8 cellular contexts compared by ENCODE assay signal in the genomic region with DNA sequence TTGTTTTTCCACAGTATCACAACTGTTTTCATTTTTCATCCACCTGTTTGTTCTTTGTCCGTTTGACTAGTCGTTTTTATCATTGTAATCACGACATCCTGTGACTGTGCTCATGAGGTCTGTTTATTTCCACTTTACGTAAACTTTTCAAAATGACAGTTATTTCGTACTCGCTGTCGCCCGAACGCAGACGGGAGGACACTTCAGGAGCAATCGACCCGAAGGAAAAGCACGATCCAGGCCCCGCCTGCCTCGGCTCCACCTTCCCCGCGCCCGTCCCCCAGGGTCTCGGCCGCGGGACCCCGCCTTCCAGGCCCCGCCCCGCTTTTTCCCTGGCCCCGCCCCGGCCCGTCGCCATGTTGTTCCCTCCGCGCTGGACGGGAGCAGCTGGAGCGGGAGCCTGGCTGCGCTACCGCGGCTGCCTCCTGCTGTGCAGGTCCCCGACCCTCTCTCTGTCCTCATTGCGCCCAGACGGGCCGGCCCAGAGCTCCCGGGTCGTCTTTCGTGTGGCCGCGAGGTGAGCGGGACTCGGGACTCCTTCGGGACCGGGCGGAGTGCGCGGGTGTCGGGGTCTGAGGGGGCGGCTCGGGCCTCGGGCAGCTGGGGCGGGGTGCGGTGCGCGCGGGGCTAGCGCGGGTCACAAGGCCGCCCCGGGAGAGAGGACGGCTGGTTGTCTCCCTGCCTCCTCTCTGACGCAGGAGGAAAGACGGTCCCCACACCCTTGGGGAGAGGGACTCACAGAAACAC. TPM values are rescaled to one million over a fixed set of nuclear protein-coding genes. Genes with fewer than 3 reads are reported as not detected.
DNase-seq lines count a peak whose midpoint lies in the region; ATAC-seq, FAIRE-seq and TF ChIP-seq lines count a peak whose summit lies in the region.

Gene RAB9A (plus strand): TSS at position 357 of the 747 bp plus-strand sequence. CDS start 19,619 bp downstream, outside the sequence.

- no peaks in the 10 kb centered on the region for H3K27me3 Mint-ChIP-seq in central memory CD8-positive, alpha-beta T cell

- H3K27ac ChIP-seq in A549 (peak within 1 kb of the TSS; percentile 93 to 99), keratinocyte (ENCODE audit: control insufficient read depth, insufficient read depth, low read length) (peak within 1 kb of the TSS; percentile 97)

- TF ChIP-seq CTCF in A549 (IDR thresholded peaks at IDR 0.05): no peak
- no peak for TF ChIP-seq CTCF in keratinocyte (optimal IDR thresholded peaks at IDR 0.05 in 1 of 3, IDR thresholded peaks at IDR 0.05 in 1 of 3, conservative IDR thresholded peaks at IDR 0.05 in 1 of 3; ENCODE audit: extremely low read depth in 1 of 3, insufficient read depth in 2 of 3, low read length in 3 of 3)

- POLR2A ChIA-PET in A549 (lab: Yijun Ruan, JAX): interaction anchor here (1.0 to 2.2 kb wide), 5 partner anchors 20 to 341 kb away, joined by 3 to 11 read pairs (median 4); partner anchors contain the start of genes GEMIN8, OFD1, TCEANC and TRAPPC2

- H3K36me3 Mint-ChIP-seq in central memory CD8-positive, alpha-beta T cell (ENCODE audit: insufficient read depth): peaks cover 6% of the 10 kb centered on the region

- TF ChIP-seq RAD21 in A549 (conservative IDR thresholded peaks at IDR 0.05 in 1 of 2, IDR thresholded peaks at IDR 0.05 in 1 of 2): no peak

- H3K9me3 ChIP-seq in A549 (no peaks in the 10 kb centered on the region), keratinocyte (ENCODE audit: control insufficient read depth, low read depth, low read length) (no peaks in the 10 kb centered on the region)

- no peaks in the 10 kb centered on the region for H3K9me3 Mint-ChIP-seq in central memory CD8-positive, alpha-beta T cell

- H3K27ac Mint-ChIP-seq in central memory CD8-positive, alpha-beta T cell (ENCODE audit: low read depth): peak within 1 kb of the TSS; percentile 83

- no peaks in the 10 kb centered on the region for H4K20me1 ChIP-seq in keratinocyte (ENCODE audit: control insufficient read depth, extremely low read depth, insufficient read depth, low read length)

- H3K9me1 ChIP-seq in keratinocyte (ENCODE audit: control insufficient read depth, extremely low read depth, insufficient read depth, low read length): no peaks in the 10 kb centered on the region

- H3K4me3 ChIP-seq in A549 (peak within 1 kb of the TSS; percentile 85), keratinocyte (ENCODE audit: control insufficient read depth in 2 of 3, extremely low read depth in 1 of 3, insufficient read depth in 2 of 3, low read depth in 1 of 3, low read length in 3 of 3) (peak within 1 kb of the TSS; percentile 72 to 89 (median 77))

- peak within 1 kb of the TSS; percentile 95 for H3K4me2 ChIP-seq in A549
- peak within 1 kb of the TSS; percentile 86 for H3K4me2 ChIP-seq in keratinocyte (ENCODE audit: control insufficient read depth, extremely low read depth, insufficient read depth, low read depth, low read length)

- H3K4me3 Mint-ChIP-seq in central memory CD8-positive, alpha-beta T cell: peak within 1 kb of the TSS; percentile 83

- DNase-seq in A549 (ENCODE audit: low read depth in 1 of 2, low spot score in 1 of 2) (peak; percentile 76 to 78), NCI-H345 (lab: John Stamatoyannopoulos, UW) (peak; percentile 86), keratinocyte (ENCODE audit: low read depth, low spot score) (no peak)
- peak; percentile 56 to 59 for DNase-seq in central memory CD8-positive, alpha-beta T cell (ENCODE audit: low spot score in 2 of 2)
- DNase-seq in stimulated activated CD4-positive, alpha-beta T cell treated with anti-CD3 and anti-CD28 coated beads, Interleukin-15, amount 100 ng/mL, for 24 hours: peak; percentile 87

- peaks cover 23% of the 10 kb centered on the region for H3K79me2 ChIP-seq in keratinocyte (ENCODE audit: control insufficient read depth, insufficient read depth, low read length)

- H3K4me1 Mint-ChIP-seq in central memory CD8-positive, alpha-beta T cell: peaks cover 40% of the 10 kb centered on the region

- TF ChIP-seq POLR2A in A549 (IDR thresholded peaks at IDR 0.05; ENCODE audit: low read length) (peak; percentile 94), GM18526 (IDR thresholded peaks at IDR 0.05; ENCODE audit: extremely low read depth, insufficient read length) (peak; percentile 95)

- H3K9ac ChIP-seq in keratinocyte (ENCODE audit: control insufficient read depth, extremely low read depth, insufficient read depth, low read length): peak within 1 kb of the TSS; percentile 98

- WGBS in A549 (ENCODE audit: missing lambda C conversion rate): 1% methylated on average over 21 of the region's 67 CpGs

- H2AFZ ChIP-seq in keratinocyte (ENCODE audit: control insufficient read depth, low read length): peak within 1 kb of the TSS; percentile 82

- TF ChIP-seq EP300 in A549 (IDR thresholded peaks at IDR 0.05): no peak

- FAIRE-seq in A549 (lab: Jason Lieb, UNC) (no peak), keratinocyte (lab: Jason Lieb, UNC) (no peak)

- peaks cover 57% of the 10 kb centered on the region for H3K4me1 ChIP-seq in A549
- peaks cover 39% of the 10 kb centered on the region for H3K4me1 ChIP-seq in keratinocyte (ENCODE audit: control insufficient read depth, extremely low read depth, insufficient read depth, low read length)

- no peaks in the 10 kb centered on the region for H3K27me3 ChIP-seq in keratinocyte (ENCODE audit: control insufficient read depth, extremely low read depth, insufficient read depth, low read length)

- ATAC-seq in A549: peak; percentile 93 to 98
- ATAC-seq in HG03097 (IDR thresholded peaks at IDR 0.05; ENCODE audit: low FRiP score, unreplicated experiment): peak; percentile 61
- ATAC-seq in activated CD4-positive, CD25-positive, alpha-beta regulatory T cell treated with anti-CD3 and anti-CD28 coated beads, Interleukin-2, amount 50 U/mL, for 24 hours: peak; percentile 87 to 91
- ATAC-seq in central memory CD8-positive, alpha-beta T cell (replicated peaks; ENCODE audit: extremely low read depth, poor library complexity, severe bottlenecking): peak; percentile 77

- dilution Hi-C loops in keratinocyte (cut with MboI; ENCODE audit: extremely low pct_ligation_motif_present, low sequenced_read_pairs): no loop called here

- CTCF ChIA-PET in A549 (lab: Yijun Ruan, JAX): interaction anchor here (1.0 to 1.7 kb wide), 3 partner anchors 26 to 182 kb away, joined by 3 to 4 read pairs (median 3); no protein-coding TSS in a partner anchor

- H3K36me3 ChIP-seq in keratinocyte (ENCODE audit: control insufficient read depth in 2 of 2, extremely low read depth in 1 of 2, insufficient read depth in 2 of 2, low read length in 2 of 2): no peaks in the 10 kb centered on the region

TF ChIP-seq in A549, 52 proteins besides CTCF, POLR2A, EP300 and RAD21 (continues in another document):
- no peak for TF ChIP-seq TFCP2L1 (CRISPR knock-in tag; IDR thresholded peaks at IDR 0.05)
- TF ChIP-seq HDAC2 (IDR thresholded peaks at IDR 0.05): no peak
- TF ChIP-seq HOXB13 (CRISPR knock-in tag; IDR thresholded peaks at IDR 0.05; ENCODE audit: low read depth): no peak
- TF ChIP-seq RNF2 (IDR thresholded peaks at IDR 0.05; ENCODE audit: borderline replicate concordance, low read depth): no peak
- TF ChIP-seq TP53 (CRISPR knock-in tag; IDR thresholded peaks at IDR 0.05): no peak
- no peak for TF ChIP-seq ZFP36 (IDR thresholded peaks at IDR 0.05; ENCODE audit: borderline replicate concordance, partially characterized antibody)
- no peak for TF ChIP-seq MYC (IDR thresholded peaks at IDR 0.05; ENCODE audit: borderline replicate concordance, low read length)
- 0 out of 3 replicates have a peak, but pooled peaks have one; percentile 11 for TF ChIP-seq SMC3 (IDR thresholded peaks at IDR 0.05)
- TF ChIP-seq, protein P1, sequence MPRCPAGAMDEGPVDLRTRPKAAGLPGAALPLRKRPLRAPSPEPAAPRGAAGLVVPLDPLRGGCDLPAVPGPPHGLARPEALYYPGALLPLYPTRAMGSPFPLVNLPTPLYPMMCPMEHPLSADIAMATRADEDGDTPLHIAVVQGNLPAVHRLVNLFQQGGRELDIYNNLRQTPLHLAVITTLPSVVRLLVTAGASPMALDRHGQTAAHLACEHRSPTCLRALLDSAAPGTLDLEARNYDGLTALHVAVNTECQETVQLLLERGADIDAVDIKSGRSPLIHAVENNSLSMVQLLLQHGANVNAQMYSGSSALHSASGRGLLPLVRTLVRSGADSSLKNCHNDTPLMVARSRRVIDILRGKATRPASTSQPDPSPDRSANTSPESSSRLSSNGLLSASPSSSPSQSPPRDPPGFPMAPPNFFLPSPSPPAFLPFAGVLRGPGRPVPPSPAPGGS (IDR thresholded peaks at IDR 0.05): peak; percentile 49; the same call in 1 of the 3 replicates
- TF ChIP-seq, protein P2, sequence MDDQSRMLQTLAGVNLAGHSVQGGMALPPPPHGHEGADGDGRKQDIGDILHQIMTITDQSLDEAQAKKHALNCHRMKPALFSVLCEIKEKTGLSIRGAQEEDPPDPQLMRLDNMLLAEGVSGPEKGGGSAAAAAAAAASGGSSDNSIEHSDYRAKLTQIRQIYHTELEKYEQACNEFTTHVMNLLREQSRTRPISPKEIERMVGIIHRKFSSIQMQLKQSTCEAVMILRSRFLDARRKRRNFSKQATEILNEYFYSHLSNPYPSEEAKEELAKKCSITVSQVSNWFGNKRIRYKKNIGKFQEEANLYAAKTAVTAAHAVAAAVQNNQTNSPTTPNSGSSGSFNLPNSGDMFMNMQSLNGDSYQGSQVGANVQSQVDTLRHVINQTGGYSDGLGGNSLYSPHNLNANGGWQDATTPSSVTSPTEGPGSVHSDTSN (IDR thresholded peaks at IDR 0.05): 0 out of 2 replicates have a peak, but pooled peaks have one; percentile 34
- TF ChIP-seq PHF8 (IDR thresholded peaks at IDR 0.05; ENCODE audit: borderline replicate concordance, low read depth): peak; percentile 68
- TF ChIP-seq ZSCAN20 (CRISPR knock-in tag; IDR thresholded peaks at IDR 0.05): no peak

RNA-seq across cellular contexts. Expression of gene RAB9A, which starts in this region (rescaled TPM):
- polyA plus RNA-seq in A549 (2011; rRNA removed) (26.7 and 39.0 TPM in 2 replicates), A549 (2017; fragmentation: RNase III; extraction: RNeasy Plus Mini Kit Qiagen cat#74134 plus additional on column Dnase treatment) (26.0 to 26.8 TPM (median 26.8 TPM) in 3 replicates), keratinocyte (40.1 to 46.0 TPM (median 43.5 TPM) in 3 replicates)
- polyA plus RNA-seq in A549 (2012; cell fraction: cytosol; rRNA removed): 11.4 and 14.7 TPM in 2 replicates
- 5.0 and 7.0 TPM in 2 replicates for polyA plus RNA-seq in A549 (2012; cell fraction: nucleus; rRNA removed)
- 7.5 and 7.8 TPM in 2 replicates for polyA minus RNA-seq in A549 (2011; rRNA and poly(A)+ RNA removed)
- polyA plus RNA-seq in keratinocyte (2011; ENCODE audit: low read depth): 153 TPM
- polyA plus RNA-seq in keratinocyte (2011; cell fraction: cytosol; rRNA removed): 36.0 and 56.2 TPM in 2 replicates
- polyA plus RNA-seq in keratinocyte (2011; cell fraction: nucleus; rRNA removed): 27.5 and 33.1 TPM in 2 replicates
- 28.1 and 86.0 TPM in 2 replicates for polyA plus RNA-seq in keratinocyte (2012; ENCODE audit: low replicate concordance)
- 4.4 to 19.0 TPM (median 16.1 TPM) in 3 replicates for polyA minus RNA-seq in keratinocyte
- polyA minus RNA-seq in keratinocyte (2011; cell fraction: cytosol; rRNA and poly(A)+ RNA removed): 23.4 TPM
- polyA minus RNA-seq in keratinocyte (2011; cell fraction: nucleus; rRNA and poly(A)+ RNA removed): 10.7 and 15.8 TPM in 2 replicates
